ENCODE assay signal across 16 cellular contexts in the genomic region with DNA sequence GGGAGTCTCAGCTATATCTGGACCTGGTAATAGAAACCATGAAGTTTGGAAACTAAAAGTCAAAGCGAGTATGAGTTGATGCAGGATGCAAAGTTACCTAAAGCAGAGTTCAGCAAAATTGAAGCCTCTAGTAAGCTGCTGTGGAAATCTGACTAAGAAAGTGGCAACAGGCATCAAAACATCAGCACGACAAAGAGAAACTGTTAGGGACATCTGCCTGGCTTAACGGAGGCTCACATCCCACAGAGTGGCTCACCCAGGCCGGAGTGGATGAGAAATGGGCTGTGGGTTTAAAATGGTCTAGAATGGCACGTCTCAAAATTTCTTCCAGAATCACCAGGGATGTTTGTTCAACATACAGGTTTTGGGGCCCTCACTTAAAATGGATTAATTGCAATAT.
"Had no signal": no experiment of that assay in that cellular context is flagged by ENCODE, and none has a peak within 500 bp of the region (broad histone marks: within the 10 kb centered on the region; RNA-seq: fewer than 3 reads in every experiment).

No MANE protein-coding gene starts in this region.

- H3K4me3 ChIP-seq: coronary artery, gastrocnemius medialis, heart right ventricle, ovary, right atrium auricular region had no signal

- H3K36me3 ChIP-seq: gastrocnemius medialis, heart right ventricle, ovary, right atrium auricular region had no signal

- H3K4me1 Mint-ChIP-seq: naive thymus-derived CD4-positive, alpha-beta T cell had no signal

- H3K9me3 ChIP-seq: gastrocnemius medialis, ovary, right atrium auricular region had no signal

- H3K27ac Mint-ChIP-seq: naive thymus-derived CD4-positive, alpha-beta T cell had no signal

- H3K4me1 ChIP-seq: gastrocnemius medialis, heart right ventricle, right atrium auricular region had no signal

- H3K27me3 ChIP-seq: gastrocnemius medialis, heart right ventricle, ovary, right atrium auricular region had no signal

- H3K36me3 Mint-ChIP-seq: naive thymus-derived CD4-positive, alpha-beta T cell had no signal

- H3K4me3 Mint-ChIP-seq: naive thymus-derived CD4-positive, alpha-beta T cell had no signal

- H3K27ac ChIP-seq: coronary artery, gastrocnemius medialis, heart right ventricle, ovary, right atrium auricular region had no signal

- DNase-seq: effector CD4-positive, alpha-beta T cell; gastrocnemius medialis; heart right ventricle; hypothalamus; islet precursor cell; mammary epithelial cell; naive thymus-derived CD4-positive, alpha-beta T cell; nucleus accumbens; ovary; small intestine; stimulated activated CD4-positive, alpha-beta T cell treated with anti-CD3 and anti-CD28 coated beads, Interleukin-12 subunit alpha, Interleukin-12 subunit beta, amount 100 ng/mL, for 4 hours; stimulated activated CD4-positive, alpha-beta T cell treated with anti-CD3 and anti-CD28 coated beads, Interleukin-2, amount 100 ng/mL, for 48 hours; stimulated activated naive CD4-positive, alpha-beta T cell treated with Interleukin-2 at 50 U/mL for 16 hours; trophoblast cell had no signal
